ENCODE assay signal across 16 cellular contexts in genomic region chr14:68981539-68981976, GRCh38. TPM values are rescaled to one million over a fixed set of nuclear protein-coding genes. Genes with fewer than 3 reads are reported as not detected.
DNase-seq lines count a peak whose midpoint lies in the region; ATAC-seq, FAIRE-seq and TF ChIP-seq lines count a peak whose summit lies in the region.
"Had no signal": no experiment of that assay in that cellular context is flagged by ENCODE, and none has a peak within 500 bp of the region (broad histone marks: within the 10 kb centered on the region; RNA-seq: fewer than 3 reads in every experiment).

No MANE protein-coding gene starts in this region.

- no peak for FAIRE-seq in GM12892 (lab: Jason Lieb, UNC)
- FAIRE-seq: TTC549 had no signal

- no peak for ATAC-seq in SK-N-SH treated with all-trans-retinoic acid at 6 μM for 48 hours
- ATAC-seq in thoracic aorta (ENCODE audit: insufficient number of reproducible peaks, low FRiP score, low read depth): no peak
- ATAC-seq: natural killer cell treated with Interleukin-12 subunit alpha and Interleukin-12 subunit beta and Interleukin-15 and Interleukin-18, amount 100 ng/mL, for 72 hours had no signal

- H3F3A ChIP-seq in SK-N-SH (replicated peaks; ENCODE audit: insufficient read depth): peaks cover 23% of the 10 kb centered on the region

- H3K4me2 ChIP-seq in SK-N-SH: peak overlapping the region; percentile 96

- H3K4me1 ChIP-seq in SK-N-SH (ENCODE audit: control insufficient read depth in 1 of 2, insufficient read depth in 2 of 2, low read depth in 1 of 2, low read length in 1 of 2) (peaks cover 14 to 17% of the 10 kb centered on the region in 2 experiments), thoracic aorta (ENCODE audit: control insufficient read depth in 1 of 2, low read depth in 2 of 2) (peaks cover 12 to 46% of the 10 kb centered on the region in 2 donors)

- WGBS in SK-N-SH (ENCODE audit: low lambda C conversion rate): 44% methylated on average over 7 of the region's 7 CpGs

- DNase-seq in SK-N-SH: no peak
- peak; percentile 70 for DNase-seq in astrocyte of the spinal cord (ENCODE audit: low read depth, low spot score)
- peak; percentile 69 for DNase-seq in kidney tubule cell (ENCODE audit: low spot score)
- DNase-seq in thoracic aorta (ENCODE audit: low spot score): no peak
- no peak for DNase-seq in DMS79 (lab: John Stamatoyannopoulos, UW)
- DNase-seq in amygdala (lab: John Stamatoyannopoulos, UW): no peak
- DNase-seq in GM12892 (ENCODE audit: insufficient read length): no peak
- DNase-seq: activated naive CD4-positive, alpha-beta T cell; dorsolateral prefrontal cortex; SHP77 treated with DMSO at 0.1 percent for 48 hours had no signal

- in situ Hi-C loops in astrocyte of the spinal cord (cut with HindIII; ENCODE audit: low sequenced_read_pairs): no loop called here

- no peaks in the 10 kb centered on the region for H3K9me2 ChIP-seq in SK-N-SH

- CTCF ChIA-PET in SK-N-SH (lab: Yijun Ruan, JAX): interaction anchor here (1.7 to 2.0 kb wide), 2 partner anchors 70 to 72 kb away, joined by 4 to 8 read pairs; no protein-coding TSS in a partner anchor

- peaks cover 6 to 7% of the 10 kb centered on the region in 2 experiments for H3K36me3 ChIP-seq in SK-N-SH (replicated peaks in 1 of 2; ENCODE audit: control insufficient read depth in 1 of 2, insufficient read depth in 2 of 2, low read length in 1 of 2)
- H3K36me3 ChIP-seq in thoracic aorta: no peaks in the 10 kb centered on the region
- H3K36me3 ChIP-seq: HAP-1 had no signal

- H3K9me3 ChIP-seq in SK-N-SH: no peaks in the 10 kb centered on the region
- no peaks in the 10 kb centered on the region for H3K9me3 ChIP-seq in thoracic aorta
- H3K9me3 ChIP-seq: HAP-1 had no signal

- TF ChIP-seq CTCF in SK-N-SH (IDR thresholded peaks at IDR 0.05) (no peak), astrocyte of the spinal cord (IDR thresholded peaks at IDR 0.05; ENCODE audit: low read depth, low read length) (no peak), thoracic aorta (IDR thresholded peaks at IDR 0.05) (no peak)

- peak overlapping the region; percentile 99; the same call in 1 of the 2 replicates for H3K9ac ChIP-seq in SK-N-SH

- TF ChIP-seq EP300 in SK-N-SH (IDR thresholded peaks at IDR 0.05; ENCODE audit: borderline replicate concordance in 1 of 2, low read depth in 1 of 2, low read length in 1 of 2): no peak

- H2AFZ ChIP-seq in SK-N-SH (ENCODE audit: low read depth): no peak overlapping the region

- no peaks in the 10 kb centered on the region for H3K27me3 ChIP-seq in SK-N-SH (ENCODE audit: insufficient read depth)
- no peaks in the 10 kb centered on the region for H3K27me3 ChIP-seq in thoracic aorta (replicated peaks; ENCODE audit: insufficient read depth)

- H3K4me3 ChIP-seq in SK-N-SH (ENCODE audit: low read depth in 2 of 2, low read length in 1 of 2) (no peak overlapping the region), astrocyte of the spinal cord (ENCODE audit: low read depth, low read length) (no peak overlapping the region), thoracic aorta (peak overlapping the region; percentile 99)
- H3K4me3 ChIP-seq: dorsolateral prefrontal cortex, HAP-1, skin epidermis had no signal

- peaks cover 31% of the 10 kb centered on the region for H3K79me2 ChIP-seq in SK-N-SH (ENCODE audit: insufficient read depth)

- peaks cover 10% of the 10 kb centered on the region for H4K20me1 ChIP-seq in SK-N-SH (ENCODE audit: insufficient read depth)

- H3K27ac ChIP-seq in SK-N-SH (ENCODE audit: low read depth in 2 of 2, low read length in 1 of 2) (peak overlapping the region; percentile 53 to 98; a peak in 3 of 4 replicates), thoracic aorta (peak overlapping the region; percentile 98 to 100)
- H3K27ac ChIP-seq: 22Rv1, dorsolateral prefrontal cortex, skin epidermis had no signal

- TF ChIP-seq RAD21 in SK-N-SH (IDR thresholded peaks at IDR 0.05; ENCODE audit: low read length): no peak

- TF ChIP-seq POLR2A in GM12892 (IDR thresholded peaks at IDR 0.05; ENCODE audit: low read depth, low read length): no peak

- POLR2A ChIA-PET in SK-N-SH (lab: Yijun Ruan, JAX): no interaction called here

TF ChIP-seq in SK-N-SH, 30 proteins besides CTCF, POLR2A, EP300 and RAD21:
- TF ChIP-seq CHD2 (IDR thresholded peaks at IDR 0.05; ENCODE audit: low read length, partially characterized antibody): no peak
- 0 out of 2 replicates have a peak, but pooled peaks have one; percentile 15 for TF ChIP-seq TEAD4 (IDR thresholded peaks at IDR 0.05; ENCODE audit: borderline replicate concordance, insufficient read depth)

TF ChIP-seq in SK-N-SH treated with all-trans-retinoic acid at 6 μM for 48 hours, 23 proteins besides CTCF, POLR2A, EP300 and RAD21:
- no peak for TF ChIP-seq PATZ1 (CRISPR knock-in tag; IDR thresholded peaks at IDR 0.05; ENCODE audit: borderline replicate concordance)
- TF ChIP-seq TOX (CRISPR knock-in tag; IDR thresholded peaks at IDR 0.05; ENCODE audit: borderline replicate concordance): no peak
- no peak for TF ChIP-seq ARNTL (CRISPR knock-in tag; IDR thresholded peaks at IDR 0.05; ENCODE audit: borderline replicate concordance, low read depth)
- TF ChIP-seq ZC3H10 (CRISPR knock-in tag; IDR thresholded peaks at IDR 0.05): no peak
- TF ChIP-seq TCF4 (CRISPR knock-in tag; IDR thresholded peaks at IDR 0.05; ENCODE audit: borderline replicate concordance): no peak

RNA-seq across cellular contexts. Expression of gene ACTN1, which starts 2.5 kb away (rescaled TPM):
- 266 and 319 TPM in 2 replicates for polyA plus RNA-seq in SK-N-SH (2012; rRNA removed)
- polyA plus RNA-seq in SK-N-SH (2012; cell fraction: cytosol; rRNA removed): 144 and 218 TPM in 2 replicates
- 589 and 740 TPM in 2 replicates for polyA plus RNA-seq in SK-N-SH (2012; cell fraction: nucleus; rRNA removed)
- total RNA-seq in thoracic aorta: 1,000 to 10,000 TPM; 1,201 to 1,291 TPM
- polyA plus RNA-seq in GM12892 (2012; ENCODE audit: missing spikeins): 0.40 TPM

Comparison
In these comparisons a context has a peak if more than half of its experiments do, and no peak if none do; other contexts are left out.
1. DNase-seq: peak in astrocyte of the spinal cord (single experiment) and kidney tubule cell (single experiment); none in SK-N-SH (single experiment), thoracic aorta (single experiment), DMS79 (single experiment), amygdala (0 of 56) and GM12892 (single experiment).